In the genomic region with DNA sequence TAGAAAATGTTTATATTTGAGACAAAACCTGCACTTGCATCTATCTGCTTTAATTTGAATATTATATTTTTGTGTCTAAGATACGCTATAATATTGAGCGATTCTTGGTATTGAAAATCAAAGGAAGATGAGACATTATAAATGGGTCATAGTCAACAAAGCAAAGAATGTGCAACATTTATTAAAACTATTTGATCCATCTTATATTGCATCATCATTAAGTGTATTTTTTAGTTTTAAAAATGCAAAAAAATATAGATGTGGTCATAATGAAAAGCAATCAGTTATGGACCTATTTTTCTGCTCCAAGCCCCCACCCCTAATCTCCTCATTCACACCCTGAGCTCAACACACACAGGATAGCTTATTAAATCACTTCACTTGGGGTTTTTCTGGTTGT, we compare ENCODE assay signal across 5 cellular contexts.
"Had no signal": no experiment of that assay in that cellular context is flagged by ENCODE, and none has a peak within 500 bp of the region (broad histone marks: within the 10 kb centered on the region; RNA-seq: fewer than 3 reads in every experiment).

No MANE protein-coding gene starts in this region.

- FAIRE-seq: HTR-8/SVneo had no signal

- H3K9ac ChIP-seq: KMS-11 had no signal

- H3K4me2 ChIP-seq: KMS-11 had no signal

- DNase-seq: KBM-7, KG1 had no signal

- H3K27ac ChIP-seq: HL-60, KMS-11 had no signal
